In the genomic region with DNA sequence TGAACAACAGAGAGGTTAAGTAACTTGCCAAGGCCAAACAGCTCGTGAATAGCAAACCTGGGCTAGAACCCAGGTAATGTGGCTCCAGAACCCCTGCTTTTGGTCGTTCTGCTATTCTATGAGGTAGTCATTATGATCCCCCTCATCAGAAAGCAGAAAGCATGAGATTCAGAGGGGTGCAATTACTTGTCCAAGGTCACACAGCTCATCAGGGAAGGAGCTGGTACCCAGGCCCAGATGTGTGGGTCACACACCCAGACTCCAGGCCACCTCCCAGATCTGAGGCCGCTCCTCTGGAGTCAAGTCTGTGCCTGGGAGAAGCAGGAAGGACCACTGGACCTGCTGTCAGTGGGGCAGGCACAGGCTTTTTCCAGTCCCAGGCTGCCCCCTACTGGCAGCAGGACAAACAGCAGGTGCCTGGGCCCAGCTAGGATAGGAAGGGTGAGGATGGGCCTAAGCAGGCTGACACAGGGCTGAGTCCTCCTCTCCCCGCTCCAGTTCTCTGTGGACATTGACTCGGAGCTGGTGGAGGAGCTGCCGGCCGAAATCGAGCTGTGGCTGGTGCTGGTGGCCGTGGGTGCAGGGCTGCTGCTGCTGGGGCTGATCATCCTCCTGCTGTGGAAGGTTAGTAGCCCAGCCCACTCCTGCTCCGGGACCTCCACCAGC, we compare ENCODE assay signal across 8 cellular contexts. TPM values are rescaled to one million over a fixed set of nuclear protein-coding genes. Genes with fewer than 3 reads are reported as not detected.
DNase-seq lines count a peak whose midpoint lies in the region; ATAC-seq and TF ChIP-seq lines count a peak whose summit lies in the region.

No MANE protein-coding gene starts in this region.

- no peak for TF ChIP-seq EP300 in neural cell (conservative IDR thresholded peaks at IDR 0.05; ENCODE audit: poor library complexity, severe bottlenecking)

- DNase-seq in GDM1 (lab: John Stamatoyannopoulos, UW) (peak; percentile 61), HK-2 (ENCODE audit: unreplicated experiment) (peak; percentile 79), epithelial cell of proximal tubule (ENCODE audit: low read depth) (no peak)
- DNase-seq in activated CD8-positive, alpha-beta memory T cell treated with anti-CD3 and anti-CD28 coated beads, Interleukin-2, amount 50 U/mL, for 4 hours: peak; percentile 80

- H3K4me2 ChIP-seq in OCI-LY3 (ENCODE audit: low read length): no peak overlapping the region
- H3K4me2 ChIP-seq in neural cell (ENCODE audit: low read length): no peak overlapping the region

- no peaks in the 10 kb centered on the region for H3F3A ChIP-seq in neural cell (ENCODE audit: insufficient read depth, low read length, poor library complexity, severe bottlenecking)

- H3K79me2 ChIP-seq in OCI-LY3 (ENCODE audit: low read length): no peaks in the 10 kb centered on the region
- no peaks in the 10 kb centered on the region for H3K79me2 ChIP-seq in neural cell (replicated peaks; ENCODE audit: insufficient read depth, low read length)

- H3K9me2 ChIP-seq in neural cell (ENCODE audit: insufficient read depth, low read length): no peaks in the 10 kb centered on the region

- H2AFZ ChIP-seq in OCI-LY3 (ENCODE audit: low read depth, low read length) (no peak overlapping the region), neural cell (ENCODE audit: low read depth, low read length) (no peak overlapping the region)

- H3K9me3 ChIP-seq in OCI-LY3 (ENCODE audit: insufficient read depth, low read length): no peaks in the 10 kb centered on the region
- no peaks in the 10 kb centered on the region for H3K9me3 ChIP-seq in neural cell (ENCODE audit: low read length)
- H3K9me3 ChIP-seq in stomach smooth muscle (ENCODE audit: control insufficient read depth in 2 of 2, low read length in 2 of 2): no peaks in the 10 kb centered on the region

- ATAC-seq in GM19452 (IDR thresholded peaks at IDR 0.05; ENCODE audit: unreplicated experiment): no peak

- H3K36me3 ChIP-seq in OCI-LY3 (replicated peaks; ENCODE audit: low read depth, low read length) (no peaks in the 10 kb centered on the region), neural cell (ENCODE audit: insufficient read depth, low read length) (no peaks in the 10 kb centered on the region), stomach smooth muscle (ENCODE audit: control insufficient read depth in 2 of 2, insufficient read depth in 2 of 2, low read length in 2 of 2) (peaks cover 16 to 31% of the 10 kb centered on the region in 2 donors)

- H3K9ac ChIP-seq in OCI-LY3 (ENCODE audit: low read length) (no peak overlapping the region), neural cell (ENCODE audit: low read length) (no peak overlapping the region), stomach smooth muscle (ENCODE audit: low read length in 2 of 2) (no peak overlapping the region)

- H3K27me3 ChIP-seq in OCI-LY3 (ENCODE audit: low read depth, low read length): no peaks in the 10 kb centered on the region
- H3K27me3 ChIP-seq in neural cell (ENCODE audit: insufficient read depth, low read depth, low read length): no peaks in the 10 kb centered on the region
- no peaks in the 10 kb centered on the region for H3K27me3 ChIP-seq in stomach smooth muscle (ENCODE audit: control insufficient read depth in 1 of 2, insufficient read depth in 2 of 2, low read length in 2 of 2)

- no peak overlapping the region for H3K4me3 ChIP-seq in OCI-LY3 (ENCODE audit: low read length)
- no peak overlapping the region for H3K4me3 ChIP-seq in epithelial cell of proximal tubule (ENCODE audit: low read depth, low read length)
- no peak overlapping the region for H3K4me3 ChIP-seq in neural cell (ENCODE audit: low read length)
- no peak overlapping the region for H3K4me3 ChIP-seq in stomach smooth muscle (ENCODE audit: low read length in 2 of 2)

- H3K27ac ChIP-seq in OCI-LY3 (ENCODE audit: low read length) (no peak overlapping the region), neural cell (ENCODE audit: low read length) (no peak overlapping the region), stomach smooth muscle (ENCODE audit: low read length) (peak overlapping the region; percentile 24)

- peak; percentile 59 for TF ChIP-seq RAD21 in neural cell (conservative IDR thresholded peaks at IDR 0.05)

- H4K20me1 ChIP-seq in OCI-LY3 (ENCODE audit: insufficient read depth, low read length): no peaks in the 10 kb centered on the region
- no peaks in the 10 kb centered on the region for H4K20me1 ChIP-seq in neural cell (ENCODE audit: insufficient read depth)

- peak; percentile 90 for TF ChIP-seq CTCF in OCI-LY3 (IDR thresholded peaks at IDR 0.05; ENCODE audit: low read depth, low read length)
- peak; percentile 78 for TF ChIP-seq CTCF in epithelial cell of proximal tubule (conservative IDR thresholded peaks at IDR 0.05; ENCODE audit: low read depth, low read length)
- TF ChIP-seq CTCF in neural cell (IDR thresholded peaks at IDR 0.05; ENCODE audit: poor library complexity, severe bottlenecking): peak; percentile 61

- H3K4me1 ChIP-seq in OCI-LY3 (ENCODE audit: low read length) (no peaks in the 10 kb centered on the region), stomach smooth muscle (ENCODE audit: control insufficient read depth, insufficient read depth, low read length) (no peaks in the 10 kb centered on the region)

TF ChIP-seq in neural cell, 6 proteins besides CTCF, POLR2A, EP300 and RAD21:
- TF ChIP-seq EZH2 (IDR thresholded peaks at IDR 0.05; ENCODE audit: borderline replicate concordance, insufficient read depth, low read length, poor library complexity, severe bottlenecking) (no peak), MXI1 (conservative IDR thresholded peaks at IDR 0.05; ENCODE audit: poor library complexity, severe bottlenecking) (no peak), SMC3 (conservative IDR thresholded peaks at IDR 0.05; ENCODE audit: poor library complexity) (peak; percentile 40)
- TF ChIP-seq, protein P1, sequence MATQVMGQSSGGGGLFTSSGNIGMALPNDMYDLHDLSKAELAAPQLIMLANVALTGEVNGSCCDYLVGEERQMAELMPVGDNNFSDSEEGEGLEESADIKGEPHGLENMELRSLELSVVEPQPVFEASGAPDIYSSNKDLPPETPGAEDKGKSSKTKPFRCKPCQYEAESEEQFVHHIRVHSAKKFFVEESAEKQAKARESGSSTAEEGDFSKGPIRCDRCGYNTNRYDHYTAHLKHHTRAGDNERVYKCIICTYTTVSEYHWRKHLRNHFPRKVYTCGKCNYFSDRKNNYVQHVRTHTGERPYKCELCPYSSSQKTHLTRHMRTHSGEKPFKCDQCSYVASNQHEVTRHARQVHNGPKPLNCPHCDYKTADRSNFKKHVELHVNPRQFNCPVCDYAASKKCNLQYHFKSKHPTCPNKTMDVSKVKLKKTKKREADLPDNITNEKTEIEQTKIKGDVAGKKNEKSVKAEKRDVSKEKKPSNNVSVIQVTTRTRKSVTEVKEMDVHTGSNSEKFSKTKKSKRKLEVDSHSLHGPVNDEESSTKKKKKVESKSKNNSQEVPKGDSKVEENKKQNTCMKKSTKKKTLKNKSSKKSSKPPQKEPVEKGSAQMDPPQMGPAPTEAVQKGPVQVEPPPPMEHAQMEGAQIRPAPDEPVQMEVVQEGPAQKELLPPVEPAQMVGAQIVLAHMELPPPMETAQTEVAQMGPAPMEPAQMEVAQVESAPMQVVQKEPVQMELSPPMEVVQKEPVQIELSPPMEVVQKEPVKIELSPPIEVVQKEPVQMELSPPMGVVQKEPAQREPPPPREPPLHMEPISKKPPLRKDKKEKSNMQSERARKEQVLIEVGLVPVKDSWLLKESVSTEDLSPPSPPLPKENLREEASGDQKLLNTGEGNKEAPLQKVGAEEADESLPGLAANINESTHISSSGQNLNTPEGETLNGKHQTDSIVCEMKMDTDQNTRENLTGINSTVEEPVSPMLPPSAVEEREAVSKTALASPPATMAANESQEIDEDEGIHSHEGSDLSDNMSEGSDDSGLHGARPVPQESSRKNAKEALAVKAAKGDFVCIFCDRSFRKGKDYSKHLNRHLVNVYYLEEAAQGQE (IDR thresholded peaks at IDR 0.05; ENCODE audit: borderline replicate concordance): no peak
TF ChIP-seq in neural cell: peak in this region for 1.

RNA-seq across cellular contexts. Expression of a gene that starts 7.8 kb away (rescaled TPM):
- total RNA-seq in epithelial cell of proximal tubule: 6.1 and 17.5 TPM in 2 replicates
- polyA plus RNA-seq in neural cell: 36.2 and 41.7 TPM in 2 replicates
- 31.9 and 37.3 TPM in 2 replicates for polyA minus RNA-seq in neural cell

RNA-seq across cellular contexts. Expression of a gene that starts 31.5 kb away (rescaled TPM):
- total RNA-seq in epithelial cell of proximal tubule: 630 and 668 TPM in 2 replicates
- 33.0 and 37.2 TPM in 2 replicates for polyA plus RNA-seq in neural cell
- polyA minus RNA-seq in neural cell: 38.1 and 53.8 TPM in 2 replicates

RNA-seq across cellular contexts. Expression of a gene that starts 42.6 kb away (rescaled TPM):
- total RNA-seq in epithelial cell of proximal tubule: 2.9 and 11.5 TPM in 2 replicates
- 105 and 128 TPM in 2 replicates for polyA plus RNA-seq in neural cell
- 77.2 and 83.0 TPM in 2 replicates for polyA minus RNA-seq in neural cell
